ENCODE assay signal across 23 cellular contexts in the genomic region with DNA sequence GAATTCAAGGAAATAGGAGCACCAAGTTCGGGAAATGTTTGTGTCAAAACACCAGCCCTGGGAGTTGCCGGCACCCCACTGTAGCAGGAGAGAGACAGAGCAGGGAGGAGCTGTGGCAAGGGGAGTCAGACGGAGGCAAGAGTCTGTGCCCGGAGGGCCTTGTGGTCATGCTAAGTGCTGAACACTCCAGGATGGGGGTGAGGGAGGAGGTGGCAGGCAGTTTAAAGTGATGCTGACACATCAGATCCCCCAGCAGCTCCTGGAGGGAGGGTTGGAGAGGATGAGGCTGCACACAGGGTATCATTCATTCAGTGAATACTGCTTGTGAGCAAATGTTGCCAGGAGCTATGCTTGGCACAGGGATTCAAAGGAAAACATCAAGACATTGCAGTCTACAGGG.
"Had no signal": no experiment of that assay in that cellular context is flagged by ENCODE, and none has a peak within 500 bp of the region (broad histone marks: within the 10 kb centered on the region; RNA-seq: fewer than 3 reads in every experiment).

No MANE protein-coding gene starts in this region.

- H3K27ac Mint-ChIP-seq: immature natural killer cell; natural killer cell treated with Interleukin-12 subunit alpha and Interleukin-12 subunit beta and Interleukin-15 and Interleukin-18, amount 100 ng/mL, for 72 hours; neural progenitor cell; progenitor cell of endocrine pancreas had no signal

- H3K4me3 Mint-ChIP-seq: immature natural killer cell; natural killer cell treated with Interleukin-12 subunit alpha and Interleukin-12 subunit beta and Interleukin-15 and Interleukin-18, amount 100 ng/mL, for 72 hours; neural progenitor cell had no signal

- H3K36me3 Mint-ChIP-seq: immature natural killer cell; natural killer cell treated with Interleukin-12 subunit alpha and Interleukin-12 subunit beta and Interleukin-15 and Interleukin-18, amount 100 ng/mL, for 72 hours; neural progenitor cell had no signal

- H3K9me3 ChIP-seq: colonic mucosa, esophagus squamous epithelium, gastroesophageal sphincter, left ventricle myocardium inferior, pancreas had no signal

- H3K4me3 ChIP-seq: colonic mucosa, esophagus squamous epithelium, gastroesophageal sphincter, left ventricle myocardium inferior, lung, neural progenitor cell, pancreas had no signal

- H3K4me1 Mint-ChIP-seq: immature natural killer cell, neural progenitor cell had no signal

- H3K27ac ChIP-seq: colonic mucosa, epithelial cell of prostate, esophagus squamous epithelium, gastroesophageal sphincter, left ventricle myocardium inferior, neural progenitor cell, pancreas had no signal

- H3K4me2 ChIP-seq: neural progenitor cell had no signal

- H3K9me3 Mint-ChIP-seq: immature natural killer cell; natural killer cell treated with Interleukin-12 subunit alpha and Interleukin-12 subunit beta and Interleukin-15 and Interleukin-18, amount 100 ng/mL, for 72 hours; neural progenitor cell had no signal

- H3K27me3 ChIP-seq: colonic mucosa, esophagus squamous epithelium, gastroesophageal sphincter, neural progenitor cell, pancreas had no signal

- H3K4me1 ChIP-seq: colonic mucosa, esophagus squamous epithelium, gastroesophageal sphincter, left ventricle myocardium inferior, neural progenitor cell, pancreas had no signal

- DNase-seq: colonic mucosa; effector CD8-positive, alpha-beta T cell; esophagus squamous epithelium; foreskin fibroblast; immature natural killer cell; kidney; left cardiac atrium; left ventricle myocardium inferior; mesenchymal stem cell; midbrain; nucleus accumbens; pancreas; right cardiac atrium; small intestine; stimulated activated CD4-positive, alpha-beta T cell treated with anti-CD3 and anti-CD28 coated beads, Interleukin-12 subunit alpha, Interleukin-12 subunit beta, amount 100 ng/mL, for 4 hours; stimulated activated naive CD4-positive, alpha-beta T cell treated with Interleukin-2 at 50 U/mL for 16 hours; trophoblast cell had no signal

- H2AFZ ChIP-seq: neural progenitor cell had no signal

- H3K9ac ChIP-seq: neural progenitor cell had no signal

- H3K36me3 ChIP-seq: colonic mucosa, esophagus squamous epithelium, gastroesophageal sphincter, left ventricle myocardium inferior, neural progenitor cell, pancreas had no signal
